ENCODE assay signal across 19 cellular contexts in genomic region chr2:205768341-205768740, GRCh38.
DNase-seq lines count a peak whose midpoint lies in the region; ATAC-seq and TF ChIP-seq lines count a peak whose summit lies in the region.
"Had no signal": no experiment of that assay in that cellular context is flagged by ENCODE, and none has a peak within 500 bp of the region (broad histone marks: within the 10 kb centered on the region; RNA-seq: fewer than 3 reads in every experiment).

No MANE protein-coding gene starts in this region.

- H3K9me3 Mint-ChIP-seq in activated CD4-positive, alpha-beta T cell treated with anti-CD3 and anti-CD28 coated beads, Interleukin-2, amount 10 ng/mL, durations not matched to agents 24 days and 14 days = no peaks in the 10 kb centered on the region
- H3K9me3 Mint-ChIP-seq: activated CD4-positive, alpha-beta memory T cell treated with anti-CD3 and anti-CD28 coated beads for 36 hours; activated naive CD8-positive, alpha-beta T cell treated with anti-CD3 and anti-CD28 coated beads for 36 hours; activated T-cell treated with anti-CD3 and anti-CD28 coated beads, Interleukin-2, amount 50 U/mL, for 4 hours; CD8-positive, alpha-beta memory T cell; GM23338; stimulated activated memory B cell treated with anti-CD40 and anti-IgM and Interleukin-4, amounts not matched to agents 10 μg/mL and 1 μg/mL and 100 μg/mL, for 72 hours had no signal

- H3K4me3 ChIP-seq in esophagus muscularis mucosa = no peak overlapping the region
- H3K4me3 ChIP-seq in muscle layer of colon (ENCODE audit: low read depth in 1 of 2, low read length in 2 of 2) = peak overlapping the region in 1 of 2 donors; percentile 0
- H3K4me3 ChIP-seq: GM23338, spleen had no signal

- H3K27ac Mint-ChIP-seq in activated CD4-positive, alpha-beta T cell treated with anti-CD3 and anti-CD28 coated beads, Interleukin-2, amount 10 ng/mL, durations not matched to agents 24 days and 14 days = no peak overlapping the region
- H3K27ac Mint-ChIP-seq: activated CD4-positive, alpha-beta memory T cell treated with anti-CD3 and anti-CD28 coated beads for 36 hours; activated naive CD8-positive, alpha-beta T cell treated with anti-CD3 and anti-CD28 coated beads for 36 hours; CD8-positive, alpha-beta memory T cell; GM23338; stimulated activated memory B cell treated with anti-CD40 and anti-IgM and Interleukin-4, amounts not matched to agents 10 μg/mL and 1 μg/mL and 100 μg/mL, for 72 hours had no signal

- peaks cover 4% of the 10 kb centered on the region for H3K4me1 Mint-ChIP-seq in activated CD4-positive, alpha-beta T cell treated with anti-CD3 and anti-CD28 coated beads, Interleukin-2, amount 10 ng/mL, durations not matched to agents 24 days and 14 days

- H3K27me3 Mint-ChIP-seq in activated CD4-positive, alpha-beta T cell treated with anti-CD3 and anti-CD28 coated beads, Interleukin-2, amount 10 ng/mL, durations not matched to agents 24 days and 14 days = peaks cover 21% of the 10 kb centered on the region

- DNase-seq in Right ventricle myocardium inferior (ENCODE audit: missing footprints) = no peak
- DNase-seq in cardiac septum (ENCODE audit: low spot score) = no peak
- no peak for DNase-seq in esophagus muscularis mucosa (ENCODE audit: extremely low spot score)
- no peak for DNase-seq in activated CD4-positive, alpha-beta T cell treated with anti-CD3 and anti-CD28 coated beads, Interleukin-2, amount 10 ng/mL, durations not matched to agents 24 days and 14 days
- DNase-seq in HT-29 (ENCODE audit: low spot score) = no peak
- no peak for DNase-seq in activated effector memory CD4-positive, alpha-beta T cell treated with anti-CD3 and anti-CD28 coated beads, Interleukin-2, amount 50 U/mL, for 16 hours
- no peak for DNase-seq in T-helper 2 cell
- DNase-seq: activated CD4-positive, alpha-beta memory T cell treated with anti-CD3 and anti-CD28 coated beads for 36 hours; activated naive CD8-positive, alpha-beta T cell treated with anti-CD3 and anti-CD28 coated beads for 36 hours; activated T-cell treated with anti-CD3 and anti-CD28 coated beads, Interleukin-2, amount 50 U/mL, for 4 hours; CD8-positive, alpha-beta memory T cell; head of caudate nucleus; KG1; NCI-H1092; spleen had no signal

- H3K4me1 ChIP-seq in esophagus muscularis mucosa (peaks cover 17 to 100% (median 96%) of the 10 kb centered on the region in 4 donors), muscle layer of colon (ENCODE audit: insufficient read depth, low read length) (peaks cover 90% of the 10 kb centered on the region)

- H3K4me3 Mint-ChIP-seq in activated CD4-positive, alpha-beta T cell treated with anti-CD3 and anti-CD28 coated beads, Interleukin-2, amount 10 ng/mL, durations not matched to agents 24 days and 14 days = no peak overlapping the region
- H3K4me3 Mint-ChIP-seq: activated CD4-positive, alpha-beta memory T cell treated with anti-CD3 and anti-CD28 coated beads for 36 hours; activated naive CD8-positive, alpha-beta T cell treated with anti-CD3 and anti-CD28 coated beads for 36 hours; activated T-cell treated with anti-CD3 and anti-CD28 coated beads, Interleukin-2, amount 50 U/mL, for 4 hours; GM23338; stimulated activated memory B cell treated with anti-CD40 and anti-IgM and Interleukin-4, amounts not matched to agents 10 μg/mL and 1 μg/mL and 100 μg/mL, for 72 hours had no signal

- no peak for TF ChIP-seq CTCF in esophagus muscularis mucosa (IDR thresholded peaks at IDR 0.05)

- TF ChIP-seq EP300 in esophagus muscularis mucosa (IDR thresholded peaks at IDR 0.05) = no peak

- H3K27ac ChIP-seq in esophagus muscularis mucosa (replicated peaks in 1 of 4) (peak overlapping the region; percentile 80 to 98 (median 90)), muscle layer of colon (ENCODE audit: low read depth, low read length) (peak overlapping the region; percentile 89)
- H3K27ac ChIP-seq: parathyroid adenoma, spleen had no signal

- intact Hi-C loops in Right ventricle myocardium inferior (cut with DNase I) (loop anchor here (5.0 kb wide), 1 partner anchor 179 kb away; no protein-coding TSS in a partner anchor), cardiac septum (cut with DNase I) (no loop called here), esophagus muscularis mucosa (cut with DNase I) (no loop called here)
- intact Hi-C loops in activated CD4-positive, alpha-beta T cell treated with anti-CD3 and anti-CD28 coated beads, Interleukin-2, amount 10 ng/mL, durations not matched to agents 24 days and 14 days (cut with micrococcal nuclease) = loop anchor here (5.0 kb wide), 1 partner anchor 44 kb away; no protein-coding TSS in a partner anchor

- peak; percentile 90 for ATAC-seq in Right ventricle myocardium inferior
- ATAC-seq: activated T-cell treated with anti-CD3 and anti-CD28 coated beads, Interleukin-2, amount 50 U/mL, for 4 hours; GM23338; stimulated activated memory B cell treated with anti-CD40 and anti-IgM and Interleukin-4, amounts not matched to agents 10 μg/mL and 1 μg/mL and 100 μg/mL, for 72 hours had no signal

- TF ChIP-seq POLR2A in esophagus muscularis mucosa (IDR thresholded peaks at IDR 0.05; ENCODE audit: low read depth) = no peak

- H3K9ac ChIP-seq in muscle layer of colon (ENCODE audit: low read length) = no peak overlapping the region
- H3K9ac ChIP-seq: parathyroid adenoma had no signal

- H3K36me3 ChIP-seq in esophagus muscularis mucosa (peaks cover 3 to 41% (median 17%) of the 10 kb centered on the region in 4 donors), muscle layer of colon (ENCODE audit: insufficient read depth, low read length) (peaks cover 47% of the 10 kb centered on the region)

- H3K9me3 ChIP-seq in esophagus muscularis mucosa (no peaks in the 10 kb centered on the region), muscle layer of colon (ENCODE audit: low read length) (no peaks in the 10 kb centered on the region)
- H3K9me3 ChIP-seq: spleen had no signal

- peaks cover 9% of the 10 kb centered on the region for H3K36me3 Mint-ChIP-seq in activated CD4-positive, alpha-beta T cell treated with anti-CD3 and anti-CD28 coated beads, Interleukin-2, amount 10 ng/mL, durations not matched to agents 24 days and 14 days (ENCODE audit: low read depth)
- H3K36me3 Mint-ChIP-seq: activated CD4-positive, alpha-beta memory T cell treated with anti-CD3 and anti-CD28 coated beads for 36 hours; activated naive CD8-positive, alpha-beta T cell treated with anti-CD3 and anti-CD28 coated beads for 36 hours; CD8-positive, alpha-beta memory T cell; stimulated activated memory B cell treated with anti-CD40 and anti-IgM and Interleukin-4, amounts not matched to agents 10 μg/mL and 1 μg/mL and 100 μg/mL, for 72 hours had no signal

- 57% methylated on average over 7 of the region's 7 CpGs for WGBS in esophagus muscularis mucosa

- H3K27me3 ChIP-seq in esophagus muscularis mucosa = peaks cover 0 to 4% (median 0%) of the 10 kb centered on the region in 4 donors
- H3K27me3 ChIP-seq in muscle layer of colon (ENCODE audit: control insufficient read depth in 1 of 2, insufficient read depth in 2 of 2, low read length in 2 of 2) = no peaks in the 10 kb centered on the region

Comparison
In these comparisons a context has a peak if more than half of its experiments do, and no peak if none do; other contexts are left out.
1. intact Hi-C loops: an anchor here in Right ventricle myocardium inferior (5.0 kb wide) and activated CD4-positive, alpha-beta T cell treated with anti-CD3 and anti-CD28 coated beads, Interleukin-2, amount 10 ng/mL, durations not matched to agents 24 days and 14 days (5.0 kb wide); none called in cardiac septum and esophagus muscularis mucosa.